9 cellular contexts compared by ENCODE assay signal in the genomic region with DNA sequence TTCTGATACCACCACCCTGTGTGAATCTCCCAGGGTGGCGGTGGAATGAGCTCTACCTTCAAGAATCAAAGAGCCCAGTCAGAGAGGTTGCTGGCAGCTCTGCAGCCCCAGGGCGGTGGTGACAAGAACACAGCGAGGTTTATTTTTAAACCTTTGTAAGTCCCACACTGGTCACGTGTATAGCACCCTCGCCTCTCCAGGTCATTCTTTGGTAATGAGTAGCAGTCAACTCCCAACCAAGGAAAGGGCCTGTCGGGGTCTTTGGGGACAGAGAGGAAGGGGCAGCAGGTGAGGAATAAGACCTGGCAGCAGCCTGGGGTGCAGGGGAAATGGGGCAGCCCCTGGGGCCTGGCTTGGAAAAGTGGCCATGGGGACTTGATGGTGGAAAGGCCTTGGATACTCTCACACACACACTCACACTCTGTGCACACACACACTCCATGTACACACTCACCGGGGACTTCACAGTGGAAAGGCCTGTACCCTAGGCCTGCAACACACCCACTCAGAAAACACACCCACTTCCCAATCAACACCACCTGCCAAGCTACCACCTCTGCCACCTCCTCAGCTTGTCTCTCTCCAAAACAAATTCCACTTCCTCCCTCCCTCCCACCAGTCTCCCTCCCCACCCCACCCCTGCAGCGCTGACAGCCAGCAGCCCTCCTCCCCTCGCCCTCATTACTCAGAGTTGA.
DNase-seq lines count a peak whose midpoint lies in the region; ATAC-seq and TF ChIP-seq lines count a peak whose summit lies in the region.
"Had no signal": no experiment of that assay in that cellular context is flagged by ENCODE, and none has a peak within 500 bp of the region (broad histone marks: within the 10 kb centered on the region; RNA-seq: fewer than 3 reads in every experiment).

No MANE protein-coding gene starts in this region.

- no peak overlapping the region for H3K18ac ChIP-seq in H9 (ENCODE audit: insufficient read length, low read depth, low read length)

- no peak overlapping the region for H3K27ac ChIP-seq in MM.1S (ENCODE audit: low read length)
- H3K27ac ChIP-seq in H9 (ENCODE audit: insufficient read length, low read depth, low read length) = no peak overlapping the region

- no peak overlapping the region for H3K4ac ChIP-seq in H9 (ENCODE audit: low read depth, low read length)

- H2AFZ ChIP-seq in MM.1S (ENCODE audit: low read length) (no peak overlapping the region), H9 (ENCODE audit: low read length) (no peak overlapping the region)

- H2AK5ac ChIP-seq in H9 (ENCODE audit: insufficient read length, low read length) = no peak overlapping the region

- H3K27ac Mint-ChIP-seq in stimulated activated naive CD8-positive, alpha-beta T cell treated with anti-CD3 and anti-CD28 coated beads, Interleukin-15, amount 100 ng/mL, for 72 hours = no peak overlapping the region
- H3K27ac Mint-ChIP-seq in central memory CD8-positive, alpha-beta T cell (ENCODE audit: low read depth) = no peak overlapping the region
- no peak overlapping the region for H3K27ac Mint-ChIP-seq in H9

- no peak overlapping the region for H4K91ac ChIP-seq in H9 (ENCODE audit: insufficient read length, low read depth, low read length)

- H3K4me1 Mint-ChIP-seq in stimulated activated naive CD8-positive, alpha-beta T cell treated with anti-CD3 and anti-CD28 coated beads, Interleukin-15, amount 100 ng/mL, for 72 hours = peaks cover 46% of the 10 kb centered on the region
- H3K4me1 Mint-ChIP-seq in central memory CD8-positive, alpha-beta T cell = peaks cover 50% of the 10 kb centered on the region
- peaks cover 0 to 9% of the 10 kb centered on the region in 2 experiments; a peak in 2 of 4 replicates for H3K4me1 Mint-ChIP-seq in H9

- H3K36me3 ChIP-seq in MM.1S (replicated peaks; ENCODE audit: insufficient read depth, low read length) = no peaks in the 10 kb centered on the region

- H4K8ac ChIP-seq in H9 (replicated peaks; ENCODE audit: insufficient read length, low read depth, low read length) = no peak overlapping the region

- no peaks in the 10 kb centered on the region for H4K20me1 ChIP-seq in MM.1S (ENCODE audit: insufficient read depth, low read length)
- no peaks in the 10 kb centered on the region for H4K20me1 ChIP-seq in H9 (ENCODE audit: control insufficient read depth, insufficient read depth, insufficient read length)

- no peak overlapping the region for H2BK12ac ChIP-seq in H9 (ENCODE audit: insufficient read length, low read depth, low read length)

- H3K4me2 ChIP-seq in MM.1S (ENCODE audit: low read depth, low read length) (no peak overlapping the region), H9 (ENCODE audit: insufficient read depth, insufficient read length, low read length) (no peak overlapping the region)

- H3T11ph ChIP-seq in H9 (ENCODE audit: low read length) = no peak overlapping the region

- no peaks in the 10 kb centered on the region for H3K79me1 ChIP-seq in H9 (ENCODE audit: insufficient read depth, low read depth, low read length, poor library complexity, severe bottlenecking)

- TF ChIP-seq CTCF in MM.1S (IDR thresholded peaks at IDR 0.05; ENCODE audit: low read length) (no peak), H9 (conservative IDR thresholded peaks at IDR 0.05) (no peak)

- no peak overlapping the region for H2BK15ac ChIP-seq in H9 (ENCODE audit: low read depth, low read length)

- H3K56ac ChIP-seq in H9 (ENCODE audit: insufficient read length, low read depth, low read length) = no peak overlapping the region

- H3K23ac ChIP-seq in H9 (ENCODE audit: insufficient read length, low read depth, low read length) = no peak overlapping the region

- no peaks in the 10 kb centered on the region for H3K9me2 ChIP-seq in MM.1S (replicated peaks; ENCODE audit: insufficient read depth, low read length)

- no peaks in the 10 kb centered on the region for H3K9me3 Mint-ChIP-seq in stimulated activated naive CD8-positive, alpha-beta T cell treated with anti-CD3 and anti-CD28 coated beads, Interleukin-15, amount 100 ng/mL, for 72 hours
- no peaks in the 10 kb centered on the region for H3K9me3 Mint-ChIP-seq in central memory CD8-positive, alpha-beta T cell
- no peaks in the 10 kb centered on the region; a peak in 1 of 5 replicates for H3K9me3 Mint-ChIP-seq in H9

- H3K79me2 ChIP-seq in MM.1S (ENCODE audit: low read length) (no peaks in the 10 kb centered on the region), H9 (ENCODE audit: insufficient read depth, low read length) (no peaks in the 10 kb centered on the region)

- no peak overlapping the region for H4K5ac ChIP-seq in H9 (ENCODE audit: insufficient read length, low read depth, low read length)

- no peaks in the 10 kb centered on the region for H3K27me3 Mint-ChIP-seq in stimulated activated naive CD8-positive, alpha-beta T cell treated with anti-CD3 and anti-CD28 coated beads, Interleukin-15, amount 100 ng/mL, for 72 hours
- H3K27me3 Mint-ChIP-seq in central memory CD8-positive, alpha-beta T cell = no peaks in the 10 kb centered on the region
- no peaks in the 10 kb centered on the region for H3K27me3 Mint-ChIP-seq in H9 (ENCODE audit: low read depth)

- H3F3A ChIP-seq in MM.1S (ENCODE audit: insufficient read depth, low read length) = no peaks in the 10 kb centered on the region

- H3K14ac ChIP-seq in H9 (ENCODE audit: insufficient read depth, low read length) = no peak overlapping the region; the same call in 1 of the 2 replicates

- H2BK20ac ChIP-seq in H9 (ENCODE audit: low read depth, low read length, poor library complexity, severe bottlenecking) = no peak overlapping the region

- H3K9ac ChIP-seq in MM.1S (ENCODE audit: low read length) (no peak overlapping the region), H9 (ENCODE audit: extremely low read depth, insufficient read length, low read length) (no peak overlapping the region)

- peak overlapping the region in 1 of 2 donors; percentile 52 for H3K4me3 Mint-ChIP-seq in stimulated activated naive CD8-positive, alpha-beta T cell treated with anti-CD3 and anti-CD28 coated beads, Interleukin-15, amount 100 ng/mL, for 72 hours
- H3K4me3 Mint-ChIP-seq in central memory CD8-positive, alpha-beta T cell = peak overlapping the region; percentile 67
- H3K4me3 Mint-ChIP-seq in H9 = no peak overlapping the region

- H3K4me1 ChIP-seq in MM.1S (ENCODE audit: low read length) (no peaks in the 10 kb centered on the region), H9 (ENCODE audit: insufficient read depth, low read length) (no peaks in the 10 kb centered on the region)

- H2BK5ac ChIP-seq in H9 (ENCODE audit: insufficient read length, low read length) = no peak overlapping the region

- no peak overlapping the region for H2BK120ac ChIP-seq in H9 (ENCODE audit: low read depth, low read length, poor library complexity, severe bottlenecking)

- H3K9me3 ChIP-seq in MM.1S (replicated peaks; ENCODE audit: insufficient read depth, low read length) = no peaks in the 10 kb centered on the region
- H3K9me3 ChIP-seq in H9 (ENCODE audit: control insufficient read depth, low read depth, low read length) = no peaks in the 10 kb centered on the region

- H3K27me3 ChIP-seq in MM.1S (replicated peaks; ENCODE audit: insufficient read depth, low read length) = no peaks in the 10 kb centered on the region
- H3K27me3 ChIP-seq in H9 (ENCODE audit: insufficient read depth, low read length) = no peaks in the 10 kb centered on the region

- H3K4me3 ChIP-seq in MM.1S (ENCODE audit: low read length) = no peak overlapping the region

- peaks cover 3% of the 10 kb centered on the region for H3K36me3 Mint-ChIP-seq in central memory CD8-positive, alpha-beta T cell (ENCODE audit: insufficient read depth)
- no peaks in the 10 kb centered on the region for H3K36me3 Mint-ChIP-seq in H9 (ENCODE audit: insufficient read depth in 1 of 3, low read depth in 3 of 3)

- DNase-seq in stimulated activated naive CD8-positive, alpha-beta T cell treated with anti-CD3 and anti-CD28 coated beads, Interleukin-15, Interleukin-2, amounts not matched to agents 100 U/mL and 50 U/mL, for 24 hours = peak; percentile 10
- DNase-seq in stimulated activated naive CD8-positive, alpha-beta T cell treated with anti-CD3 and anti-CD28 coated beads, Interleukin-15, amount 100 ng/mL, for 72 hours = no peak
- no peak for DNase-seq in central memory CD8-positive, alpha-beta T cell (ENCODE audit: low spot score in 2 of 2)
- DNase-seq in midbrain (lab: John Stamatoyannopoulos, UW) (peak; percentile 8), MM.1S (no peak), H9 (no peak), NCI-H2171 (lab: John Stamatoyannopoulos, UW) (no peak)
- DNase-seq: NCI-H748 treated with DMSO at 0.1 percent for 48 hours had no signal

- no peaks in the 10 kb centered on the region for H3K23me2 ChIP-seq in H9 (ENCODE audit: insufficient read length, low read depth, low read length, poor library complexity, severe bottlenecking)

- no CpG with 5 or more reads among the region's 9 CpGs for WGBS in H9 (ENCODE audit: extremely low coverage, insufficient read length, low lambda C conversion rate)

- ATAC-seq in stimulated activated naive CD8-positive, alpha-beta T cell treated with anti-CD3 and anti-CD28 coated beads, Interleukin-15, Interleukin-2, amounts not matched to agents 100 U/mL and 50 U/mL, for 24 hours = no peak
- no peak for ATAC-seq in stimulated activated naive CD8-positive, alpha-beta T cell treated with anti-CD3 and anti-CD28 coated beads, Interleukin-15, amount 100 ng/mL, for 72 hours
- ATAC-seq in central memory CD8-positive, alpha-beta T cell (replicated peaks; ENCODE audit: extremely low read depth, poor library complexity, severe bottlenecking) = no peak
- ATAC-seq in GM18870 (IDR thresholded peaks at IDR 0.05; ENCODE audit: unreplicated experiment) = no peak

Comparison
In these comparisons a context has a peak if more than half of its experiments do, and no peak if none do; other contexts are left out.
1. DNase-seq: peak in stimulated activated naive CD8-positive, alpha-beta T cell treated with anti-CD3 and anti-CD28 coated beads, Interleukin-15, Interleukin-2, amounts not matched to agents 100 U/mL and 50 U/mL, for 24 hours (single experiment) and midbrain (single experiment); none in stimulated activated naive CD8-positive, alpha-beta T cell treated with anti-CD3 and anti-CD28 coated beads, Interleukin-15, amount 100 ng/mL, for 72 hours (0 of 2), central memory CD8-positive, alpha-beta T cell (0 of 2), MM.1S (single experiment), H9 (single experiment) and NCI-H2171 (single experiment).